8 cellular contexts compared by ENCODE assay signal in genomic region chr7:130356760-130357611, GRCh38. TPM values are rescaled to one million over a fixed set of nuclear protein-coding genes. Genes with fewer than 3 reads are reported as not detected.
A peak's percentile ranks its signal among the peaks of the same experiment; 100 is the strongest.
DNase-seq lines count a peak whose midpoint lies in the region; ATAC-seq and TF ChIP-seq lines count a peak whose summit lies in the region.

No MANE protein-coding gene starts in this region.

- H3K4me1 ChIP-seq in H9 (ENCODE audit: insufficient read depth, low read length), result peaks cover 10% of the 10 kb centered on the region; the same call in 1 of the 2 replicates
- H3K4me1 ChIP-seq in heart left ventricle, result peaks cover 0 to 18% (median 10%) of the 10 kb centered on the region in 12 donors
- H3K4me1 ChIP-seq in gastrocnemius medialis, result peaks cover 12 to 25% of the 10 kb centered on the region in 2 donors

- no peak overlapping the region for H3K9ac ChIP-seq in H9 (ENCODE audit: extremely low read depth, insufficient read length, low read length)

- no peak overlapping the region for H4K8ac ChIP-seq in H9 (replicated peaks; ENCODE audit: insufficient read length, low read depth, low read length)

- CTCF ChIA-PET in activated naive CD4-positive, alpha-beta T cell treated with anti-CD3 and anti-CD28 coated beads for 36 hours (lab: Charles Lee), result no interaction called here

- no peak overlapping the region for H2BK5ac ChIP-seq in H9 (ENCODE audit: insufficient read length, low read length)

- no peak overlapping the region for H2AK5ac ChIP-seq in H9 (ENCODE audit: insufficient read length, low read length)

- H3K4ac ChIP-seq in H9 (ENCODE audit: low read depth, low read length), result no peak overlapping the region

- no peak overlapping the region for H3K4me3 ChIP-seq in heart left ventricle
- H3K4me3 ChIP-seq in gastrocnemius medialis, result no peak overlapping the region

- H4K20me1 ChIP-seq in H9 (ENCODE audit: control insufficient read depth, insufficient read depth, insufficient read length), result no peaks in the 10 kb centered on the region

- H3T11ph ChIP-seq in H9 (ENCODE audit: low read length), result no peak overlapping the region

- no peak overlapping the region for H4K5ac ChIP-seq in H9 (ENCODE audit: insufficient read length, low read depth, low read length)

- no peaks in the 10 kb centered on the region for H3K27me3 ChIP-seq in H9 (ENCODE audit: insufficient read depth, low read length)
- no peaks in the 10 kb centered on the region for H3K27me3 ChIP-seq in heart left ventricle
- H3K27me3 ChIP-seq in gastrocnemius medialis, result no peaks in the 10 kb centered on the region

- H3K56ac ChIP-seq in H9 (ENCODE audit: insufficient read length, low read depth, low read length), result no peak overlapping the region

- H2BK20ac ChIP-seq in H9 (ENCODE audit: low read depth, low read length, poor library complexity, severe bottlenecking), result no peak overlapping the region

- no peak overlapping the region for H3K14ac ChIP-seq in H9 (ENCODE audit: insufficient read depth, low read length)

- DNase-seq in H9, result no peak
- DNase-seq in SW 1271 (lab: John Stamatoyannopoulos, UW), result peak; percentile 36 to 74
- peak in 1 of 5 donors; percentile 47 for DNase-seq in heart left ventricle
- peak; percentile 63 to 78 for DNase-seq in gastrocnemius medialis
- no peak for DNase-seq in activated naive CD4-positive, alpha-beta T cell treated with anti-CD3 and anti-CD28 coated beads for 36 hours

- no peak overlapping the region for H2BK15ac ChIP-seq in H9 (ENCODE audit: low read depth, low read length)

- WGBS in H9 (ENCODE audit: extremely low coverage, insufficient read length, low lambda C conversion rate), result no CpG with 5 or more reads among the region's 17 CpGs
- WGBS in heart left ventricle, 4 donors, result 72 to 83% (median 75%) methylated on average over 14 to 17 of the region's 17 CpGs

- H3K23me2 ChIP-seq in H9 (ENCODE audit: insufficient read length, low read depth, low read length, poor library complexity, severe bottlenecking), result no peaks in the 10 kb centered on the region

- peak overlapping the region in 2 of 3 experiments; percentile 55 to 65; a peak in 2 of 7 replicates for H3K27ac Mint-ChIP-seq in H9
- no peak overlapping the region for H3K27ac Mint-ChIP-seq in activated naive CD4-positive, alpha-beta T cell treated with anti-CD3 and anti-CD28 coated beads for 36 hours

- intact Hi-C loops in heart left ventricle (cut with DNase I) (no loop called here), gastrocnemius medialis (cut with DNase I; ENCODE audit: low total_unique reads) (no loop called here)
- intact Hi-C loops in activated naive CD4-positive, alpha-beta T cell treated with anti-CD3 and anti-CD28 coated beads for 36 hours (cut with micrococcal nuclease), result no loop called here

- ATAC-seq in heart left ventricle, result peak; percentile 5 to 72 (median 62)
- ATAC-seq in gastrocnemius medialis, result peak; percentile 82 to 89
- ATAC-seq in GM21423 (IDR thresholded peaks at IDR 0.05; ENCODE audit: unreplicated experiment), result no peak
- no peak for ATAC-seq in HG03342 (IDR thresholded peaks at IDR 0.05; ENCODE audit: unreplicated experiment)
- no peak for ATAC-seq in GM21529 (IDR thresholded peaks at IDR 0.05; ENCODE audit: unreplicated experiment)

- H2BK120ac ChIP-seq in H9 (ENCODE audit: low read depth, low read length, poor library complexity, severe bottlenecking), result no peak overlapping the region

- H3K27me3 Mint-ChIP-seq in H9 (ENCODE audit: low read depth), result peaks cover 2% of the 10 kb centered on the region; the same call in 1 of the 2 replicates
- no peaks in the 10 kb centered on the region for H3K27me3 Mint-ChIP-seq in activated naive CD4-positive, alpha-beta T cell treated with anti-CD3 and anti-CD28 coated beads for 36 hours (ENCODE audit: low read depth)

- in situ Hi-C loops in gastrocnemius medialis (cut with MboI; ENCODE audit: low sequenced_read_pairs in 4 of 4), result no loop called here

- H3K9me3 ChIP-seq in H9 (ENCODE audit: control insufficient read depth, low read depth, low read length) (no peaks in the 10 kb centered on the region), heart left ventricle (peaks cover 0 to 24% (median 7%) of the 10 kb centered on the region in 12 donors), gastrocnemius medialis (peaks cover 0 to 3% (median 0%) of the 10 kb centered on the region in 3 donors)

- H3K4me1 Mint-ChIP-seq in H9, result peaks cover 22 to 26% of the 10 kb centered on the region in 2 experiments
- H3K4me1 Mint-ChIP-seq in activated naive CD4-positive, alpha-beta T cell treated with anti-CD3 and anti-CD28 coated beads for 36 hours (ENCODE audit: low read depth), result peaks cover 2% of the 10 kb centered on the region

- H3K23ac ChIP-seq in H9 (ENCODE audit: insufficient read length, low read depth, low read length), result no peak overlapping the region

- H4K91ac ChIP-seq in H9 (ENCODE audit: insufficient read length, low read depth, low read length), result no peak overlapping the region

- no peaks in the 10 kb centered on the region for H3K79me1 ChIP-seq in H9 (ENCODE audit: insufficient read depth, low read depth, low read length, poor library complexity, severe bottlenecking)

- TF ChIP-seq CTCF in H9 (conservative IDR thresholded peaks at IDR 0.05), result no peak
- no peak for TF ChIP-seq CTCF in heart left ventricle (IDR thresholded peaks at IDR 0.05)
- no peak for TF ChIP-seq CTCF in gastrocnemius medialis (IDR thresholded peaks at IDR 0.05 in 4 of 5, conservative IDR thresholded peaks at IDR 0.05 in 1 of 5)

- no peak overlapping the region for H3K4me3 Mint-ChIP-seq in H9
- H3K4me3 Mint-ChIP-seq in activated naive CD4-positive, alpha-beta T cell treated with anti-CD3 and anti-CD28 coated beads for 36 hours, result no peak overlapping the region

- peak overlapping the region; percentile 74 for H3K18ac ChIP-seq in H9 (ENCODE audit: insufficient read length, low read depth, low read length)

- H3K36me3 ChIP-seq in heart left ventricle, result no peaks in the 10 kb centered on the region
- no peaks in the 10 kb centered on the region for H3K36me3 ChIP-seq in gastrocnemius medialis

- no peaks in the 10 kb centered on the region for H3K79me2 ChIP-seq in H9 (ENCODE audit: insufficient read depth, low read length)

- no peak overlapping the region for H3K4me2 ChIP-seq in H9 (ENCODE audit: insufficient read depth, insufficient read length, low read length)

- TF ChIP-seq POLR2A in heart left ventricle (IDR thresholded peaks at IDR 0.05) (no peak), gastrocnemius medialis (IDR thresholded peaks at IDR 0.05) (no peak)

- H2BK12ac ChIP-seq in H9 (ENCODE audit: insufficient read length, low read depth, low read length), result no peak overlapping the region

- H2AFZ ChIP-seq in H9 (ENCODE audit: low read length), result peak overlapping the region; percentile 76

- H3K36me3 Mint-ChIP-seq in H9 (ENCODE audit: insufficient read depth in 1 of 3, low read depth in 3 of 3), result peaks cover 0 to 8% (median 2%) of the 10 kb centered on the region in 3 experiments; a peak in 3 of 7 replicates
- H3K36me3 Mint-ChIP-seq in activated naive CD4-positive, alpha-beta T cell treated with anti-CD3 and anti-CD28 coated beads for 36 hours (ENCODE audit: low read depth), result no peaks in the 10 kb centered on the region

- H3K27ac ChIP-seq in H9 (ENCODE audit: insufficient read length, low read depth, low read length) (no peak overlapping the region), heart left ventricle (peak overlapping the region; percentile 41 to 88 (median 73)), gastrocnemius medialis (peak overlapping the region; percentile 63 to 80 (median 72))

- peaks cover 6 to 7% of the 10 kb centered on the region in 2 experiments; a peak in 4 of 5 replicates for H3K9me3 Mint-ChIP-seq in H9
- peaks cover 5% of the 10 kb centered on the region for H3K9me3 Mint-ChIP-seq in activated naive CD4-positive, alpha-beta T cell treated with anti-CD3 and anti-CD28 coated beads for 36 hours

RNA-seq across cellular contexts. Expression of gene CPA5, which starts 12.4 kb away (rescaled TPM):
- total RNA-seq in H9 (2021), result not detected in 2 replicates
- not detected for total RNA-seq in heart left ventricle
- polyA plus RNA-seq in heart left ventricle, result not detected
- total RNA-seq in gastrocnemius medialis, result not detected
- under 1 TPM; 0.74 to 0.88 TPM for total RNA-seq in activated naive CD4-positive, alpha-beta T cell treated with anti-CD3 and anti-CD28 coated beads for 36 hours

RNA-seq across cellular contexts. Expression of gene CPA1, which starts 23.3 kb away (rescaled TPM):
- total RNA-seq in H9 (2021), result not detected in 2 replicates
- 1 to 10 TPM in 5 of 9 donors, not detected in 4; 1.3 to 3.8 (median 3.1) TPM for total RNA-seq in heart left ventricle
- polyA plus RNA-seq in heart left ventricle, result under 1 TPM in 1 of 2 donors, not detected in 1; 0.29 TPM
- total RNA-seq in gastrocnemius medialis, result not detected
- not detected for total RNA-seq in activated naive CD4-positive, alpha-beta T cell treated with anti-CD3 and anti-CD28 coated beads for 36 hours

Comparison
In these comparisons a context has a peak if more than half of its experiments do, and no peak if none do; other contexts are left out.
1. DNase-seq: peak in SW 1271 (2 of 2) and gastrocnemius medialis (2 of 2); none in H9 (single experiment) and activated naive CD4-positive, alpha-beta T cell treated with anti-CD3 and anti-CD28 coated beads for 36 hours (single experiment).
2. ATAC-seq: peak in heart left ventricle (4 of 4) and gastrocnemius medialis (2 of 2); none in GM21423 (single experiment), HG03342 (single experiment) and GM21529 (single experiment).